In genomic region chr1:19347538-19348177, GRCh38 we compare ENCODE assay signal across 1 cellular context.
TF ChIP-seq lines count a peak whose summit lies in the region.

No MANE protein-coding gene starts in this region.

TF ChIP-seq in K562, 482 proteins besides CTCF, POLR2A, EP300 and RAD21 (continued from another document):
- peak; percentile 12; the same call in 1 of the 2 replicates for TF ChIP-seq MAFK (IDR thresholded peaks at IDR 0.05; ENCODE audit: low read length)
- no peak for TF ChIP-seq RUNX1 (IDR thresholded peaks at IDR 0.05; ENCODE audit: low read depth)
- no peak for TF ChIP-seq DMBX1 (CRISPR knock-in tag; IDR thresholded peaks at IDR 0.05; ENCODE audit: borderline replicate concordance)
- no peak for TF ChIP-seq BDP1 (IDR thresholded peaks at IDR 0.05; ENCODE audit: insufficient read depth, insufficient read length)
- no peak for TF ChIP-seq CREB1 (IDR thresholded peaks at IDR 0.05)
- no peak for TF ChIP-seq CREB1 (CRISPR knock-in tag; IDR thresholded peaks at IDR 0.05)
- no peak for TF ChIP-seq ATF2 (CRISPR knock-in tag; IDR thresholded peaks at IDR 0.05)
